ENCODE assay signal across 23 cellular contexts in the genomic region with DNA sequence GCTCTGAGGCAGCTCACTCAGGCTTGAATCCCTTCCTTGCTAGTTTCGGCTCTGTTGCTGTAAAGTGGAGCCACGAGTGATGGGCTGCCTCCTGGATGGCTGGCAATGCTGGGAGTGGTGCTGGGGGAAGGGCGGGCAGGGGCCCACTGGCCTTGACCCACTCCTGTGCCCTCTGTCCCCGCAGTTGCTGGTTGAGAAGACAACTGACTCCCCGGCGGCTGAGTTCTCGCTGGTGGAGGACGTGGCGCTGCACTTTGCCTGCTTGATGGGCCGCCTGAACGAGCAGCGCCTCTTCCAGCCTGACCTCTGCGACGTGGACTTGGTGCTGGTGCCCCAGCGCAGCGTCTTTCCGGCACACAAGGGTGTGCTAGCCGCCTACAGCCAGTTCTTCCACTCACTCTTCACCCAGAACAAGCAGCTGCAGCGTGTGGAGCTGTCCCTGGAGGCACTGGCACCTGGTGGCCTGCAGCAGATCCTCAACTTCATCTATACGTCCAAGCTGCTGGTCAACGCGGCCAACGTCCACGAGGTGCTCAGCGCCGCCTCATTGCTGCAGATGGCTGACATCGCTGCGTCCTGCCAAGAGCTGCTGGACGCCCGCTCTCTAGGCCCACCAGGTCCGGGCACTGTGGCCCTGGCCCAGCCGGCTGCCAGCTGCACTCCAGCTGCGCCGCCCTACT. TPM values are rescaled to one million over a fixed set of nuclear protein-coding genes. Genes with fewer than 3 reads are reported as not detected.
DNase-seq lines count a peak whose midpoint lies in the region; ATAC-seq and TF ChIP-seq lines count a peak whose summit lies in the region.
"Had no signal": no experiment of that assay in that cellular context is flagged by ENCODE, and none has a peak within 500 bp of the region (broad histone marks: within the 10 kb centered on the region; RNA-seq: fewer than 3 reads in every experiment).

No MANE protein-coding gene starts in this region.

- TF ChIP-seq POLR2A in esophagus muscularis mucosa (IDR thresholded peaks at IDR 0.05; ENCODE audit: low read depth) = no peak

- no peak for TF ChIP-seq EP300 in esophagus muscularis mucosa (IDR thresholded peaks at IDR 0.05)

- peak overlapping the region; percentile 89 to 100 (median 98); a peak in 21 of 22 replicates for H3K4me2 ChIP-seq in BLaER1 treated with 17β-estradiol and CSF1 and Interleukin-3, amounts not matched to agents 10 nM and 100 nM
- H3K4me2 ChIP-seq: smooth muscle cell had no signal

- no peaks in the 10 kb centered on the region for H3K9me3 ChIP-seq in BLaER1 treated with 17β-estradiol and CSF1 and Interleukin-3, amounts not matched to agents 10 nM and 100 nM (replicated peaks in 1 of 11)
- no peaks in the 10 kb centered on the region for H3K9me3 ChIP-seq in esophagus muscularis mucosa
- no peaks in the 10 kb centered on the region for H3K9me3 ChIP-seq in neutrophil
- H3K9me3 ChIP-seq: suprapubic skin had no signal

- H3K36me3 ChIP-seq in BLaER1 treated with 17β-estradiol and CSF1 and Interleukin-3, amounts not matched to agents 10 nM and 100 nM = peaks cover 0 to 31% (median 23%) of the 10 kb centered on the region in 11 experiments; a peak in 20 of 22 replicates
- H3K36me3 ChIP-seq in esophagus muscularis mucosa = peaks cover 5 to 35% (median 22%) of the 10 kb centered on the region in 4 donors
- peaks cover 3% of the 10 kb centered on the region for H3K36me3 ChIP-seq in neutrophil

- intact Hi-C loops in esophagus muscularis mucosa (cut with DNase I) = no loop called here

- peak overlapping the region in 9 of 11 experiments; percentile 52 to 95 (median 78); a peak in 15 of 22 replicates for H3K27ac ChIP-seq in BLaER1 treated with 17β-estradiol and CSF1 and Interleukin-3, amounts not matched to agents 10 nM and 100 nM
- H3K27ac ChIP-seq in esophagus muscularis mucosa (replicated peaks in 1 of 4) (peak overlapping the region in 2 of 4 donors; percentile 3 to 46), neutrophil (peak overlapping the region; percentile 76)
- H3K27ac ChIP-seq: suprapubic skin had no signal

- H3K9ac ChIP-seq in BLaER1 treated with 17β-estradiol and CSF1 and Interleukin-3, amounts not matched to agents 10 nM and 100 nM = peak overlapping the region in 8 of 11 experiments; percentile 14 to 84 (median 76); a peak in 11 of 22 replicates

- no peak for TF ChIP-seq CTCF in esophagus muscularis mucosa (IDR thresholded peaks at IDR 0.05)
- no peak for TF ChIP-seq CTCF in neutrophil (IDR thresholded peaks at IDR 0.05)

- peaks cover 80 to 93% (median 91%) of the 10 kb centered on the region in 10 experiments for H3K4me1 ChIP-seq in BLaER1 treated with 17β-estradiol and CSF1 and Interleukin-3, amounts not matched to agents 10 nM and 100 nM
- H3K4me1 ChIP-seq in esophagus muscularis mucosa = peaks cover 38 to 66% (median 57%) of the 10 kb centered on the region in 4 donors
- peaks cover 28 to 33% of the 10 kb centered on the region in 2 experiments for H3K4me1 ChIP-seq in neutrophil (ENCODE audit: control insufficient read depth in 1 of 2, insufficient read depth in 1 of 2, low read depth in 1 of 2, low read length in 1 of 2)

- H3K27me3 ChIP-seq in BLaER1 treated with 17β-estradiol and CSF1 and Interleukin-3, amounts not matched to agents 10 nM and 100 nM = no peaks in the 10 kb centered on the region
- no peaks in the 10 kb centered on the region for H3K27me3 ChIP-seq in esophagus muscularis mucosa
- H3K27me3 ChIP-seq in neutrophil = no peaks in the 10 kb centered on the region
- H3K27me3 ChIP-seq: cardiac muscle cell, suprapubic skin had no signal

- peak; percentile 13 for DNase-seq in HuH-7 (ENCODE audit: low spot score)
- peak; percentile 90 for DNase-seq in esophagus muscularis mucosa (ENCODE audit: extremely low spot score)
- no peak for DNase-seq in NCI-H526 (lab: John Stamatoyannopoulos, UW)
- DNase-seq in SK-N-DZ (ENCODE audit: low spot score) = no peak
- DNase-seq: activated CD4-positive, alpha-beta T cell treated with anti-CD3 and anti-CD28 coated beads, Interleukin-2, amount 50 U/mL, for 48 hours; activated naive CD8-positive, alpha-beta T cell treated with anti-CD3 and anti-CD28 coated beads, Interleukin-2, amount 50 U/mL, for 24 hours; activated T-cell treated with anti-CD3 and anti-CD28 coated beads, Interleukin-2, amount 50 U/mL, for 4 hours; Calu3; effector CD4-positive, alpha-beta T cell; NCI-H1436 treated with DMSO at 0.1 percent for 48 hours; RPMI8226; stimulated activated CD4-positive, alpha-beta T cell treated with anti-CD3 and anti-CD28 coated beads, Interleukin-4, amount 100 ng/mL, for 24 hours had no signal

- WGBS in esophagus muscularis mucosa = 84% methylated on average over 13 of the region's 34 CpGs

- H4K20me1 ChIP-seq in BLaER1 treated with 17β-estradiol and CSF1 and Interleukin-3, amounts not matched to agents 10 nM and 100 nM = peaks cover 0 to 21% (median 5%) of the 10 kb centered on the region in 11 experiments; a peak in 6 of 22 replicates

- ATAC-seq in GM21825 (IDR thresholded peaks at IDR 0.05; ENCODE audit: unreplicated experiment) (no peak), GM21526 (IDR thresholded peaks at IDR 0.05; ENCODE audit: low FRiP score, unreplicated experiment) (no peak)
- ATAC-seq: activated naive CD8-positive, alpha-beta T cell treated with anti-CD3 and anti-CD28 coated beads, Interleukin-2, amount 50 U/mL, for 24 hours; activated T-cell treated with anti-CD3 and anti-CD28 coated beads, Interleukin-2, amount 50 U/mL, for 4 hours; esophagus mucosa had no signal

- peak overlapping the region in 4 of 10 experiments; percentile 64 to 73 (median 70); a peak in 4 of 20 replicates for H3K4me3 ChIP-seq in BLaER1 treated with 17β-estradiol and CSF1 and Interleukin-3, amounts not matched to agents 10 nM and 100 nM
- H3K4me3 ChIP-seq in esophagus muscularis mucosa = no peak overlapping the region
- no peak overlapping the region for H3K4me3 ChIP-seq in neutrophil (ENCODE audit: low read depth in 1 of 2, low read length in 1 of 2)
- H3K4me3 ChIP-seq: cardiac muscle cell, lung, smooth muscle cell, suprapubic skin had no signal

RNA-seq across cellular contexts. Expression of gene ZBTB47, which starts 4.7 kb away (rescaled TPM):
- total RNA-seq in esophagus muscularis mucosa = 100 to 1,000 TPM in 2 of 4 donors, 10 to 100 TPM in 2; 75.4 to 137 (median 95.7) TPM
- 3.1 and 4.7 TPM in 2 replicates for polyA plus RNA-seq in SK-N-DZ (2014; cell fraction: cytosol; rRNA removed)
- 5.1 and 5.3 TPM in 2 replicates for polyA plus RNA-seq in SK-N-DZ (2014; cell fraction: nucleus; rRNA removed)

RNA-seq across cellular contexts. Expression of gene KLHL40, which starts 27.1 kb away (rescaled TPM):
- total RNA-seq in esophagus muscularis mucosa = under 1 TPM in 1 of 4 donors, not detected in 3; 0.17 TPM
- not detected in 2 replicates for polyA plus RNA-seq in SK-N-DZ (2014; cell fraction: cytosol; rRNA removed)
- not detected in 2 replicates for polyA plus RNA-seq in SK-N-DZ (2014; cell fraction: nucleus; rRNA removed)
- total RNA-seq: activated T-cell treated with anti-CD3 and anti-CD28 coated beads, Interleukin-2, amount 50 U/mL, for 4 hours; Calu3; esophagus mucosa; HT1080; lung; M059J; smooth muscle cell; suprapubic skin had no signal
- polyA plus RNA-seq: smooth muscle cell had no signal

RNA-seq across cellular contexts. Expression of gene HHATL, which starts 44.4 kb away (rescaled TPM):
- 1 to 10 TPM in 1 of 4 donors, not detected in 3; 1.5 TPM for total RNA-seq in esophagus muscularis mucosa
- polyA plus RNA-seq in SK-N-DZ (2014; cell fraction: cytosol; rRNA removed) = 0.19 TPM in 1 of 2 replicates, not detected in the other
- polyA plus RNA-seq in SK-N-DZ (2014; cell fraction: nucleus; rRNA removed) = 1.1 TPM in 1 of 2 replicates, not detected in the other
- total RNA-seq: activated T-cell treated with anti-CD3 and anti-CD28 coated beads, Interleukin-2, amount 50 U/mL, for 4 hours; Calu3; esophagus mucosa; HT1080; M059J; smooth muscle cell had no signal
- polyA plus RNA-seq: smooth muscle cell had no signal

RNA-seq across cellular contexts. Expression of gene NKTR, which starts 57.7 kb away (rescaled TPM):
- total RNA-seq in esophagus muscularis mucosa = 10 to 100 TPM; 24.7 to 73.1 (median 36.0) TPM
- 18.0 and 31.5 TPM in 2 replicates for polyA plus RNA-seq in SK-N-DZ (2014; cell fraction: cytosol; rRNA removed)
- 131 and 159 TPM in 2 replicates for polyA plus RNA-seq in SK-N-DZ (2014; cell fraction: nucleus; rRNA removed)

Comparison
In these comparisons a context has a peak if more than half of its experiments do, and no peak if none do; other contexts are left out.
1. DNase-seq: peak in HuH-7 (single experiment) and esophagus muscularis mucosa (single experiment); none in NCI-H526 (0 of 2) and SK-N-DZ (single experiment).